Comparison of ENCODE assay signal across 9 cellular contexts in genomic region chr16:89534147-89534788, GRCh38. TPM values are rescaled to one million over a fixed set of nuclear protein-coding genes. Genes with fewer than 3 reads are reported as not detected.
DNase-seq lines count a peak whose midpoint lies in the region; ATAC-seq, FAIRE-seq and TF ChIP-seq lines count a peak whose summit lies in the region.
"Had no signal": no experiment of that assay in that cellular context is flagged by ENCODE, and none has a peak within 500 bp of the region (broad histone marks: within the 10 kb centered on the region; RNA-seq: fewer than 3 reads in every experiment).

No MANE protein-coding gene starts in this region.

- ATAC-seq in effector memory CD8-positive, alpha-beta T cell (replicated peaks), result peak; percentile 88
- ATAC-seq: foreskin keratinocyte had no signal

- peaks cover 29% of the 10 kb centered on the region for H3K36me3 Mint-ChIP-seq in T-helper 2 cell treated with Interferon-gamma antibody and Interleukin-4, amounts not matched to agents 5 μg/mL and 100 μg/mL, for 36 hours (ENCODE audit: low read depth)
- peaks cover 42% of the 10 kb centered on the region for H3K36me3 Mint-ChIP-seq in effector memory CD8-positive, alpha-beta T cell (ENCODE audit: insufficient read depth)
- H3K36me3 Mint-ChIP-seq in neural progenitor cell (peaks cover 33% of the 10 kb centered on the region), Calu3 (ENCODE audit: insufficient read depth, unreplicated experiment) (peaks cover 60% of the 10 kb centered on the region)

- H3F3A ChIP-seq in neural progenitor cell (ENCODE audit: low read depth), result no peaks in the 10 kb centered on the region

- TF ChIP-seq POLR2A in GM12891 (IDR thresholded peaks at IDR 0.05; ENCODE audit: low read depth, low read length), result no peak

- in situ Hi-C loops in mammary epithelial cell (cut with MboI; ENCODE audit: low sequenced_read_pairs in 2 of 2), result no loop called here

- no peaks in the 10 kb centered on the region for H3K4me1 ChIP-seq in neural progenitor cell
- H3K4me1 ChIP-seq in mammary epithelial cell (ENCODE audit: insufficient read depth, low read length), result no peaks in the 10 kb centered on the region
- H3K4me1 ChIP-seq: foreskin keratinocyte had no signal

- CTCF ChIA-PET in Calu3 (lab: Charles Lee) (no interaction called here), mammary epithelial cell (lab: Charles Lee; ENCODE audit: low non-redundant PET) (no interaction called here)

- H2AFZ ChIP-seq in neural progenitor cell (replicated peaks), result no peak overlapping the region
- H2AFZ ChIP-seq in mammary epithelial cell (ENCODE audit: low read depth, low read length), result no peak overlapping the region

- H3K27ac ChIP-seq in neural progenitor cell (no peak overlapping the region), WERI-Rb-1 (no peak overlapping the region), mammary epithelial cell (ENCODE audit: insufficient read depth, low read depth, low read length) (no peak overlapping the region)
- H3K27ac ChIP-seq: foreskin keratinocyte had no signal

- H3K27me3 ChIP-seq in neural progenitor cell (no peaks in the 10 kb centered on the region), WERI-Rb-1 (ENCODE audit: insufficient read depth, low read depth, severe bottlenecking) (no peaks in the 10 kb centered on the region), mammary epithelial cell (ENCODE audit: insufficient read depth, low read length) (no peaks in the 10 kb centered on the region)
- H3K27me3 ChIP-seq: foreskin keratinocyte had no signal

- peak overlapping the region; percentile 6 for H3K4me3 Mint-ChIP-seq in T-helper 2 cell treated with Interferon-gamma antibody and Interleukin-4, amounts not matched to agents 5 μg/mL and 100 μg/mL, for 36 hours
- H3K4me3 Mint-ChIP-seq in effector memory CD8-positive, alpha-beta T cell, result peak overlapping the region; percentile 34 to 52
- H3K4me3 Mint-ChIP-seq in neural progenitor cell (peak overlapping the region; percentile 2), Calu3 (ENCODE audit: low read depth, unreplicated experiment) (no peak overlapping the region)

- H3K27ac Mint-ChIP-seq in T-helper 2 cell treated with Interferon-gamma antibody and Interleukin-4, amounts not matched to agents 5 μg/mL and 100 μg/mL, for 36 hours, result peak overlapping the region; percentile 73
- peak overlapping the region; percentile 54 to 70 for H3K27ac Mint-ChIP-seq in effector memory CD8-positive, alpha-beta T cell
- H3K27ac Mint-ChIP-seq in neural progenitor cell (no peak overlapping the region), Calu3 (ENCODE audit: unreplicated experiment) (no peak overlapping the region)

- no peaks in the 10 kb centered on the region for H3K79me2 ChIP-seq in neural progenitor cell (ENCODE audit: low read depth)
- H3K79me2 ChIP-seq in mammary epithelial cell (ENCODE audit: insufficient read depth, low read length), result peaks cover 46% of the 10 kb centered on the region

- peak; percentile 82 for FAIRE-seq in GM12891 (lab: Jason Lieb, UNC)

- DNase-seq in GM12891 (ENCODE audit: insufficient read length, low spot score) (no peak), neural progenitor cell (ENCODE audit: low spot score) (no peak), WERI-Rb-1 (no peak), Calu3 (no peak), NCI-H2227 treated with DMSO at 0.1 percent for 48 hours (lab: John Stamatoyannopoulos, UW) (no peak), mammary epithelial cell (no peak)
- no peak for DNase-seq in T-helper 2 cell treated with Interferon-gamma antibody and Interleukin-4, amounts not matched to agents 5 μg/mL and 100 μg/mL, for 36 hours (ENCODE audit: low spot score)
- DNase-seq in effector memory CD8-positive, alpha-beta T cell, result no peak
- DNase-seq: foreskin keratinocyte had no signal

- WGBS in mammary epithelial cell (ENCODE audit: low coverage, missing lambda C conversion rate), result 75% methylated on average over 12 of the region's 12 CpGs

- H3K4me2 ChIP-seq in neural progenitor cell, result no peak overlapping the region
- no peak overlapping the region for H3K4me2 ChIP-seq in mammary epithelial cell (ENCODE audit: insufficient read depth, low read depth, low read length)

- dilution Hi-C loops in mammary epithelial cell (cut with HindIII; ENCODE audit: low sequenced_read_pairs), result no loop called here

- no peak for TF ChIP-seq CTCF in neural progenitor cell (IDR thresholded peaks at IDR 0.05)
- no peak for TF ChIP-seq CTCF in WERI-Rb-1 (IDR thresholded peaks at IDR 0.05; ENCODE audit: low read depth, low read length)
- no peak for TF ChIP-seq CTCF in Calu3 (IDR thresholded peaks at IDR 0.05; ENCODE audit: unreplicated experiment)
- no peak for TF ChIP-seq CTCF in mammary epithelial cell (conservative IDR thresholded peaks at IDR 0.05 in 1 of 2, IDR thresholded peaks at IDR 0.05 in 1 of 2; ENCODE audit: extremely low read depth in 1 of 2, insufficient read depth in 1 of 2, low read depth in 1 of 2, low read length in 2 of 2)

- H3K4me1 Mint-ChIP-seq in T-helper 2 cell treated with Interferon-gamma antibody and Interleukin-4, amounts not matched to agents 5 μg/mL and 100 μg/mL, for 36 hours (ENCODE audit: low read depth), result peaks cover 14% of the 10 kb centered on the region
- peaks cover 10% of the 10 kb centered on the region in 2 donors for H3K4me1 Mint-ChIP-seq in effector memory CD8-positive, alpha-beta T cell (ENCODE audit: low read depth in 2 of 2)
- no peaks in the 10 kb centered on the region for H3K4me1 Mint-ChIP-seq in neural progenitor cell
- no peaks in the 10 kb centered on the region for H3K4me1 Mint-ChIP-seq in Calu3 (ENCODE audit: low read depth, unreplicated experiment)

- no peaks in the 10 kb centered on the region for H4K20me1 ChIP-seq in neural progenitor cell (ENCODE audit: low read depth)
- no peaks in the 10 kb centered on the region for H4K20me1 ChIP-seq in mammary epithelial cell (ENCODE audit: insufficient read depth, low read length)

- intact Hi-C loops in Calu3 (cut with micrococcal nuclease; ENCODE audit: unreplicated experiment), result no loop called here
- intact Hi-C loops in mammary epithelial cell (cut with micrococcal nuclease), result no loop called here

- H3K9ac ChIP-seq in neural progenitor cell (no peak overlapping the region), mammary epithelial cell (ENCODE audit: insufficient read depth, low read length) (no peak overlapping the region)

- H3K27me3 Mint-ChIP-seq in T-helper 2 cell treated with Interferon-gamma antibody and Interleukin-4, amounts not matched to agents 5 μg/mL and 100 μg/mL, for 36 hours (ENCODE audit: low read depth), result no peaks in the 10 kb centered on the region
- H3K27me3 Mint-ChIP-seq in effector memory CD8-positive, alpha-beta T cell, result no peaks in the 10 kb centered on the region
- no peaks in the 10 kb centered on the region for H3K27me3 Mint-ChIP-seq in neural progenitor cell (ENCODE audit: insufficient read depth, low read depth)
- H3K27me3 Mint-ChIP-seq in Calu3 (ENCODE audit: unreplicated experiment), result no peaks in the 10 kb centered on the region

- H3K9me3 ChIP-seq in neural progenitor cell (ENCODE audit: low read depth) (no peaks in the 10 kb centered on the region), WERI-Rb-1 (ENCODE audit: severe bottlenecking) (no peaks in the 10 kb centered on the region), mammary epithelial cell (replicated peaks; ENCODE audit: insufficient read depth, low read length) (no peaks in the 10 kb centered on the region)

- no peaks in the 10 kb centered on the region for H3K9me3 Mint-ChIP-seq in T-helper 2 cell treated with Interferon-gamma antibody and Interleukin-4, amounts not matched to agents 5 μg/mL and 100 μg/mL, for 36 hours
- no peaks in the 10 kb centered on the region for H3K9me3 Mint-ChIP-seq in effector memory CD8-positive, alpha-beta T cell
- H3K9me3 Mint-ChIP-seq in neural progenitor cell (no peaks in the 10 kb centered on the region), Calu3 (ENCODE audit: low read depth, unreplicated experiment) (no peaks in the 10 kb centered on the region)

- no peaks in the 10 kb centered on the region for H3K36me3 ChIP-seq in neural progenitor cell
- H3K36me3 ChIP-seq in WERI-Rb-1, result peaks cover 5% of the 10 kb centered on the region; the same call in 1 of the 2 replicates
- H3K36me3 ChIP-seq in mammary epithelial cell (ENCODE audit: insufficient read depth, low read length), result peaks cover 36% of the 10 kb centered on the region

- H3K4me3 ChIP-seq in neural progenitor cell (no peak overlapping the region), WERI-Rb-1 (ENCODE audit: low read depth, low read length) (no peak overlapping the region), mammary epithelial cell (replicated peaks in 1 of 3; ENCODE audit: insufficient read depth in 1 of 3, low read depth in 2 of 3, low read length in 3 of 3) (no peak overlapping the region)

- BruUV-seq in Calu3 (replicated peaks; lab: Mats Ljungman, UMichigan), result no TSS peak
- no TSS peak for BruUV-seq in mammary epithelial cell (replicated peaks; lab: Mats Ljungman, UMichigan)

TF ChIP-seq in GM12891, 5 proteins besides CTCF, POLR2A, EP300 and RAD21:
- TF ChIP-seq PAX5 (IDR thresholded peaks at IDR 0.05; ENCODE audit: insufficient read depth, low read length, severe bottlenecking), result no peak
- no peak for TF ChIP-seq TAF1 (IDR thresholded peaks at IDR 0.05; ENCODE audit: low read depth, low read length)
- no peak for TF ChIP-seq POLR2AphosphoS5 (IDR thresholded peaks at IDR 0.05; ENCODE audit: low read depth, low read length)
- TF ChIP-seq POU2F2 (IDR thresholded peaks at IDR 0.05; ENCODE audit: low read depth, low read length), result no peak
- TF ChIP-seq SPI1 (IDR thresholded peaks at IDR 0.05; ENCODE audit: low read depth, low read length), result peak; percentile 70

RNA-seq across cellular contexts. Expression of gene SPG7, which starts 26.1 kb away (rescaled TPM):
- 54.3 TPM for polyA plus RNA-seq in GM12891 (2012; ENCODE audit: low read depth, missing spikeins)
- total RNA-seq in neural progenitor cell (ENCODE audit: low replicate concordance) (122 and 240 TPM in 2 replicates), Calu3 (2022) (174 and 186 TPM in 2 replicates), mammary epithelial cell (100 to 1,000 TPM in 1 of 2 donors, 10 to 100 TPM in 1; 91.9 to 102 TPM)
- 49.6 TPM for polyA plus RNA-seq in mammary epithelial cell
- 86.2 TPM for polyA minus RNA-seq in mammary epithelial cell

RNA-seq across cellular contexts. Expression of gene RPL13, which starts 26.2 kb away (rescaled TPM):
- 4,929 TPM for polyA plus RNA-seq in GM12891 (2012; ENCODE audit: low read depth, missing spikeins)
- 1,914 and 5,602 TPM in 2 replicates for total RNA-seq in neural progenitor cell (ENCODE audit: low replicate concordance)
- total RNA-seq in Calu3 (2022), result 1,719 and 1,779 TPM in 2 replicates
- total RNA-seq in mammary epithelial cell, result 1,000 to 10,000 TPM; 1,876 to 2,450 TPM
- 2,937 TPM for polyA plus RNA-seq in mammary epithelial cell
- polyA minus RNA-seq in mammary epithelial cell, result 730 TPM

RNA-seq across cellular contexts. Expression of gene CPNE7, which starts 41.3 kb away (rescaled TPM):
- polyA plus RNA-seq in GM12891 (2012; ENCODE audit: low read depth, missing spikeins), result 22.2 TPM
- 5.2 and 21.1 TPM in 2 replicates for total RNA-seq in neural progenitor cell (ENCODE audit: low replicate concordance)
- 31.3 and 48.2 TPM in 2 replicates for total RNA-seq in Calu3 (2022)
- total RNA-seq in mammary epithelial cell, result 1 to 10 TPM in 1 of 2 donors, not detected in 1; 2.1 TPM
- 1.2 TPM for polyA plus RNA-seq in mammary epithelial cell
- 18.1 TPM for polyA minus RNA-seq in mammary epithelial cell

RNA-seq across cellular contexts. Expression of gene ANKRD11, which starts 43.9 kb away (rescaled TPM):
- 50.7 TPM for polyA plus RNA-seq in GM12891 (2012; ENCODE audit: low read depth, missing spikeins)
- total RNA-seq in neural progenitor cell (ENCODE audit: low replicate concordance) (47.3 and 68.1 TPM in 2 replicates), Calu3 (2022) (227 and 242 TPM in 2 replicates), mammary epithelial cell (100 to 1,000 TPM in 1 of 2 donors, 10 to 100 TPM in 1; 97.4 to 224 TPM)
- 48.1 TPM for polyA plus RNA-seq in mammary epithelial cell
- 113 TPM for polyA minus RNA-seq in mammary epithelial cell

Comparison
In these comparisons a context has a peak if more than half of its experiments do, and no peak if none do; other contexts are left out.
1. H3K27ac Mint-ChIP-seq: peak in T-helper 2 cell treated with Interferon-gamma antibody and Interleukin-4, amounts not matched to agents 5 μg/mL and 100 μg/mL, for 36 hours (single experiment) and effector memory CD8-positive, alpha-beta T cell (2 of 2); none in neural progenitor cell (single experiment) and Calu3 (single experiment).